In genomic region chr11:31798057-31799035, GRCh38 we compare ENCODE assay signal across 11 cellular contexts. TPM values are rescaled to one million over a fixed set of nuclear protein-coding genes. Genes with fewer than 3 reads are reported as not detected.
DNase-seq lines count a peak whose midpoint lies in the region; ATAC-seq lines count a peak whose summit lies in the region.
"Had no signal": no experiment of that assay in that cellular context is flagged by ENCODE, and none has a peak within 500 bp of the region (broad histone marks: within the 10 kb centered on the region; RNA-seq: fewer than 3 reads in every experiment).

No MANE protein-coding gene starts in this region.

- peak overlapping the region; percentile 87 for H3K4me2 ChIP-seq in mesendoderm (ENCODE audit: low read length)

- H3K27ac ChIP-seq in mesendoderm (ENCODE audit: low read depth, low read length) = no peak overlapping the region
- H3K27ac ChIP-seq: neutrophil, upper lobe of left lung had no signal

- H3K4me3 ChIP-seq in mesendoderm (ENCODE audit: low read length) = no peak overlapping the region
- H3K4me3 ChIP-seq: upper lobe of left lung had no signal

- H3K27me3 ChIP-seq in mesendoderm (ENCODE audit: insufficient read depth, low read length, poor library complexity) = peaks cover 68% of the 10 kb centered on the region

- no peak overlapping the region for H2BK5ac ChIP-seq in mesendoderm (ENCODE audit: low read length)

- H3K23ac ChIP-seq in mesendoderm (ENCODE audit: low read length) = no peak overlapping the region

- no peaks in the 10 kb centered on the region for H3K79me1 ChIP-seq in mesendoderm (ENCODE audit: low read length)

- peaks cover 3% of the 10 kb centered on the region for H3K4me1 ChIP-seq in mesendoderm (ENCODE audit: control insufficient read depth, low read depth, low read length)

- H3K4ac ChIP-seq in mesendoderm (ENCODE audit: low read depth, low read length) = no peak overlapping the region

- WGBS in mesendoderm (ENCODE audit: extremely low coverage, insufficient coverage, low lambda C conversion rate) = no CpG with 5 or more reads among the region's 49 CpGs

- no peak overlapping the region for H4K8ac ChIP-seq in mesendoderm (ENCODE audit: low read depth, low read length)

- H3K18ac ChIP-seq in mesendoderm (ENCODE audit: low read length) = no peak overlapping the region

- ATAC-seq in GM21786 (IDR thresholded peaks at IDR 0.05; ENCODE audit: unreplicated experiment) = peak; percentile 57
- no peak for ATAC-seq in HG03175 (IDR thresholded peaks at IDR 0.05; ENCODE audit: unreplicated experiment)

- no peak overlapping the region for H4K5ac ChIP-seq in mesendoderm (ENCODE audit: low read length)

- no peak overlapping the region for H2BK15ac ChIP-seq in mesendoderm (replicated peaks; ENCODE audit: low read depth)

- no peaks in the 10 kb centered on the region for H3K36me3 ChIP-seq in mesendoderm (ENCODE audit: control insufficient read depth, insufficient read depth, low read length)
- H3K36me3 ChIP-seq: neutrophil, upper lobe of left lung had no signal

- H3K79me2 ChIP-seq in mesendoderm (ENCODE audit: control insufficient read depth, insufficient read depth, low read length) = no peaks in the 10 kb centered on the region

- H3K9ac ChIP-seq in mesendoderm (ENCODE audit: low read length) = peak overlapping the region; percentile 54

- H3K56ac ChIP-seq in mesendoderm (ENCODE audit: low read length) = peak overlapping the region; percentile 81

- H2BK120ac ChIP-seq in mesendoderm (ENCODE audit: low read depth, low read length) = no peak overlapping the region

- DNase-seq in D341Med (ENCODE audit: low spot score) (peak; percentile 79), astrocyte of the hippocampus (ENCODE audit: low read depth, low spot score) (peak; percentile 84), mesendoderm (peak; percentile 89), H4 (ENCODE audit: low spot score) (no peak), middle frontal gyrus (ENCODE audit: extremely low spot score, low spot score) (no peak), NK-92 (lab: John Stamatoyannopoulos, UW; ENCODE audit: unreplicated experiment) (no peak)
- DNase-seq: NCI-H1694 had no signal

- no peak overlapping the region for H2AK5ac ChIP-seq in mesendoderm (ENCODE audit: low read length)

RNA-seq across cellular contexts. Expression of gene PAX6, which starts 12.8 kb away (rescaled TPM):
- 0.32 TPM for polyA plus RNA-seq in mesendoderm (2013, experiment 1 of 2)
- polyA plus RNA-seq in mesendoderm (2013, experiment 2 of 2) = 0.24 TPM
- 0.06 and 0.21 TPM in 2 replicates for total RNA-seq in H4 (2014; rRNA removed; shearing (Covaris generic))
- total RNA-seq: upper lobe of left lung had no signal

Comparison
In these comparisons a context has a peak if more than half of its experiments do, and no peak if none do; other contexts are left out.
1. DNase-seq: peak in D341Med (single experiment), astrocyte of the hippocampus (single experiment) and mesendoderm (single experiment); none in H4 (single experiment), middle frontal gyrus (single experiment) and NK-92 (single experiment).